In genomic region chr2:17441790-17442189, GRCh38 we compare ENCODE assay signal across 15 cellular contexts.
"Had no signal": no experiment of that assay in that cellular context is flagged by ENCODE, and none has a peak within 500 bp of the region (broad histone marks: within the 10 kb centered on the region; RNA-seq: fewer than 3 reads in every experiment).

No MANE protein-coding gene starts in this region.

- H3K27ac ChIP-seq: brain microvascular endothelial cell, hepatocyte, left ventricle myocardium inferior, right atrium auricular region had no signal

- H3K9me3 ChIP-seq: left ventricle myocardium inferior, right atrium auricular region had no signal

- H3K36me3 ChIP-seq: brain microvascular endothelial cell, left ventricle myocardium inferior, right atrium auricular region had no signal

- H3K4me2 ChIP-seq: hepatocyte had no signal

- H3K4me1 ChIP-seq: left ventricle myocardium inferior, right atrium auricular region had no signal

- H3K27me3 ChIP-seq: brain microvascular endothelial cell, hepatocyte, right atrium auricular region had no signal

- DNase-seq: activated B cell treated with CpG ODN at 0.5 μM for 24 hours; activated CD4-positive, alpha-beta T cell treated with anti-CD3 and anti-CD28 coated beads, Interleukin-2, amount 10 ng/mL, durations not matched to agents 7 days and 5 days; activated CD8-positive, alpha-beta memory T cell treated with anti-CD3 and anti-CD28 coated beads, Interleukin-2, amount 50 U/mL, for 48 hours; activated gamma-delta T cell; activated T-cell treated with anti-CD3 and anti-CD28 coated beads, Interleukin-2, amount 50 U/mL, for 72 hours; amygdala; cortex of kidney; effector CD8-positive, alpha-beta T cell; left ventricle myocardium inferior; posterior cingulate gyrus; stimulated activated naive CD8-positive, alpha-beta T cell treated with anti-CD3 and anti-CD28 coated beads, Interleukin-15, amount 100 ng/mL, for 72 hours; T-helper 2 cell had no signal

- H3K4me3 ChIP-seq: hepatocyte, left ventricle myocardium inferior, right atrium auricular region had no signal
